ENCODE assay signal across 1 cellular context in the genomic region with DNA sequence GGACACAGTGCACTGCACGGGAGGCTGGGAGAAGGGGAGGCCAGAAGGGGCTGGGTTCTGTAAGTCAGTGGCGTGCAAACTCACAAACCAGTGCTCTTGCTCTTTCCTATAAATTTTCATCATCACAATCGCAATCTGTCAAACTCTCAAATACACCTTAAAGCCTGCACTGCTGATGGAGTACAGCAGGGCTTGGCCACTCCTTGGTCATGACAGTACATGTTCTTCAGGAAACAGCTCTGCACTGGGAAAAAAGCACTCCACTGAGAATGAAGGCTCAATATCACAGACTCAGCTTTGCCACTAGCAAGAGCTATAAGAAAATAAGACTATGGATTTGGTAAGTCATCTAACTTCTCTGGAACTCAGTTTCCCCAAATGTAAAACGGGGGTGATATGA.
TF ChIP-seq lines count a peak whose summit lies in the region.

No MANE protein-coding gene starts in this region.

TF ChIP-seq in WTC11, 78 proteins besides CTCF, POLR2A, EP300 and RAD21 (continued from another document):
- TF ChIP-seq, protein P1, sequence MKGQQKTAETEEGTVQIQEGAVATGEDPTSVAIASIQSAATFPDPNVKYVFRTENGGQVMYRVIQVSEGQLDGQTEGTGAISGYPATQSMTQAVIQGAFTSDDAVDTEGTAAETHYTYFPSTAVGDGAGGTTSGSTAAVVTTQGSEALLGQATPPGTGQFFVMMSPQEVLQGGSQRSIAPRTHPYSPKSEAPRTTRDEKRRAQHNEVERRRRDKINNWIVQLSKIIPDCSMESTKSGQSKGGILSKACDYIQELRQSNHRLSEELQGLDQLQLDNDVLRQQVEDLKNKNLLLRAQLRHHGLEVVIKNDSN (CRISPR knock-in tag; IDR thresholded peaks at IDR 0.05): no peak
- TF ChIP-seq ZNF138 (CRISPR knock-in tag; conservative IDR thresholded peaks at IDR 0.05) (no peak), NR3C1 (CRISPR knock-in tag; conservative IDR thresholded peaks at IDR 0.05; ENCODE audit: low read depth) (no peak)
- TF ChIP-seq, protein P2, sequence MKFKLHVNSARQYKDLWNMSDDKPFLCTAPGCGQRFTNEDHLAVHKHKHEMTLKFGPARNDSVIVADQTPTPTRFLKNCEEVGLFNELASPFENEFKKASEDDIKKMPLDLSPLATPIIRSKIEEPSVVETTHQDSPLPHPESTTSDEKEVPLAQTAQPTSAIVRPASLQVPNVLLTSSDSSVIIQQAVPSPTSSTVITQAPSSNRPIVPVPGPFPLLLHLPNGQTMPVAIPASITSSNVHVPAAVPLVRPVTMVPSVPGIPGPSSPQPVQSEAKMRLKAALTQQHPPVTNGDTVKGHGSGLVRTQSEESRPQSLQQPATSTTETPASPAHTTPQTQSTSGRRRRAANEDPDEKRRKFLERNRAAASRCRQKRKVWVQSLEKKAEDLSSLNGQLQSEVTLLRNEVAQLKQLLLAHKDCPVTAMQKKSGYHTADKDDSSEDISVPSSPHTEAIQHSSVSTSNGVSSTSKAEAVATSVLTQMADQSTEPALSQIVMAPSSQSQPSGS (CRISPR knock-in tag; IDR thresholded peaks at IDR 0.05; ENCODE audit: borderline replicate concordance, low read depth): no peak
- TF ChIP-seq, protein P3, sequence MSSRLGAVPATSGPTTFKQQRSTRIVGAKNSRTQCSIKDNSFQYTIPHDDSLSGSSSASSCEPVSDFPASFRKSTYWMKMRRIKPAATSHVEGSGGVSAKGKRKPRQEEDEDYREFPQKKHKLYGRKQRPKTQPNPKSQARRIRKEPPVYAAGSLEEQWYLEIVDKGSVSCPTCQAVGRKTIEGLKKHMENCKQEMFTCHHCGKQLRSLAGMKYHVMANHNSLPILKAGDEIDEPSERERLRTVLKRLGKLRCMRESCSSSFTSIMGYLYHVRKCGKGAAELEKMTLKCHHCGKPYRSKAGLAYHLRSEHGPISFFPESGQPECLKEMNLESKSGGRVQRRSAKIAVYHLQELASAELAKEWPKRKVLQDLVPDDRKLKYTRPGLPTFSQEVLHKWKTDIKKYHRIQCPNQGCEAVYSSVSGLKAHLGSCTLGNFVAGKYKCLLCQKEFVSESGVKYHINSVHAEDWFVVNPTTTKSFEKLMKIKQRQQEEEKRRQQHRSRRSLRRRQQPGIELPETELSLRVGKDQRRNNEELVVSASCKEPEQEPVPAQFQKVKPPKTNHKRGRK (CRISPR knock-in tag; IDR thresholded peaks at IDR 0.05; ENCODE audit: borderline replicate concordance): no peak
TF ChIP-seq in WTC11: peak in this region for 0.
